2 cellular contexts compared by ENCODE assay signal in genomic region chr3:170801597-170801996, GRCh38.
TF ChIP-seq lines count a peak whose summit lies in the region.

No MANE protein-coding gene starts in this region.

TF ChIP-seq in SK-N-SH treated with all-trans-retinoic acid at 6 μM for 48 hours, 23 proteins besides CTCF, POLR2A, EP300 and RAD21 (continued from another document):
- TF ChIP-seq TOX (CRISPR knock-in tag; IDR thresholded peaks at IDR 0.05; ENCODE audit: borderline replicate concordance): no peak

TF ChIP-seq in K562, 482 proteins besides CTCF, POLR2A, EP300 and RAD21:
- TF ChIP-seq ZMIZ1 (IDR thresholded peaks at IDR 0.05; ENCODE audit: low read depth in 2 of 2, low read length in 2 of 2) (no peak), SMAD3 (CRISPR knock-in tag; conservative IDR thresholded peaks at IDR 0.05) (no peak), MAFG (tag; conservative IDR thresholded peaks at IDR 0.05) (peak; percentile 79), ZBTB9 (CRISPR knock-in tag; IDR thresholded peaks at IDR 0.05) (no peak), NR1H2 (CRISPR knock-in tag; IDR thresholded peaks at IDR 0.05) (peak; percentile 31; the same call in 1 of the 2 replicates), BRF2 (IDR thresholded peaks at IDR 0.05; ENCODE audit: borderline replicate concordance, insufficient read depth, insufficient read length) (no peak), RFX1 (IDR thresholded peaks at IDR 0.05) (no peak), C11orf30 (IDR thresholded peaks at IDR 0.05; ENCODE audit: low read depth) (peak; percentile 85), XRCC3 (IDR thresholded peaks at IDR 0.05) (no peak), IRF9 (tag; IDR thresholded peaks at IDR 0.05) (no peak), HMBOX1 (IDR thresholded peaks at IDR 0.05) (0 out of 2 replicates have a peak, but pooled peaks have one; percentile 9), DNMT1 (IDR thresholded peaks at IDR 0.05) (no peak), MAX (CRISPR knock-in tag; IDR thresholded peaks at IDR 0.05) (no peak), ZNF316 (IDR thresholded peaks at IDR 0.05) (peak; percentile 95)
